Comparison of ENCODE assay signal across 1 cellular context in the genomic region with DNA sequence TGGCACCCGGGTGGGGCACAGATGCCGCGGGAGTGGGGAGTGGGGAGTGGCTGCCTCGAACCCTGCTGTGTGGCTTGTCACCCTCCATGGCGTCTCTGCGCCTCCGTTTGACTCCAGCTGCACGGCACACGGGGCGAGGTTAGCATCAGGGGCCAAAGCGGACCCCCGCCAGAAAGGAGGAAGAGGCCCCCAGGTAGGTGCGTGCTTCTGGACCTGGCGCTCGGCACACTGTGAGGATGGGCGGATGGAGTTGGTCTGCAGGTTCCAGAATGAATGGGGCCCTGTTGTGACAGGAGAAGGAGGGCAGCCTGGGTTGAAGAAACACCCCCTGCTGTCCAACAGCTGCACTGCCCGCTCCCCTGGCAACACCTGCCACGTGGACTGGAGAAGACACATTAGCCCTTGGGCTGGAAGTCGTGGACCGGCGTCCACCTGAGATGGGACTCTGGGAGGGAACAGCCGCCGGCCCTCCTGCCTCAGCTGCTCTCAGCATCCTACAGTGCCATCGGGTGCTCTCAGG.
TF ChIP-seq lines count a peak whose summit lies in the region.

No MANE protein-coding gene starts in this region.

TF ChIP-seq in HCT116, 20 proteins besides CTCF, POLR2A, EP300 and RAD21 (continued from another document):
- TF ChIP-seq ZBTB33 (IDR thresholded peaks at IDR 0.05; ENCODE audit: extremely low read depth, insufficient replicate concordance, low read length) (no peak), EZH2 (IDR thresholded peaks at IDR 0.05) (no peak), JUND (IDR thresholded peaks at IDR 0.05) (no peak), EZH2phosphoT487 (IDR thresholded peaks at IDR 0.05; ENCODE audit: borderline replicate concordance) (no peak), TCF7L2 (IDR thresholded peaks at IDR 0.05; ENCODE audit: borderline replicate concordance, extremely low read depth, insufficient read depth, insufficient read length) (no peak), ATF3 (IDR thresholded peaks at IDR 0.05) (no peak), SRF (IDR thresholded peaks at IDR 0.05; ENCODE audit: low read depth) (no peak), SIN3A (IDR thresholded peaks at IDR 0.05; ENCODE audit: low read depth) (no peak), ELF1 (IDR thresholded peaks at IDR 0.05; ENCODE audit: borderline replicate concordance, low read depth) (no peak), CBX3 (IDR thresholded peaks at IDR 0.05; ENCODE audit: low read depth) (no peak), ZNF274 (IDR thresholded peaks at IDR 0.05; ENCODE audit: low read depth, low read length) (no peak), SP1 (IDR thresholded peaks at IDR 0.05; ENCODE audit: low read depth) (no peak)
